In genomic region chr22:21020802-21021429, GRCh38 we compare ENCODE assay signal across 10 cellular contexts. TPM values are rescaled to one million over a fixed set of nuclear protein-coding genes. Genes with fewer than 3 reads are reported as not detected.
DNase-seq lines count a peak whose midpoint lies in the region; ATAC-seq, FAIRE-seq and TF ChIP-seq lines count a peak whose summit lies in the region.
"Had no signal": no experiment of that assay in that cellular context is flagged by ENCODE, and none has a peak within 500 bp of the region (broad histone marks: within the 10 kb centered on the region; RNA-seq: fewer than 3 reads in every experiment).

No MANE protein-coding gene starts in this region.

- TF ChIP-seq EP300 in GM12878 (IDR thresholded peaks at IDR 0.05; ENCODE audit: borderline replicate concordance in 1 of 2, control insufficient read depth in 1 of 2, low read depth in 2 of 2, low read length in 2 of 2), result no peak

- no peaks in the 10 kb centered on the region for H3K9me3 Mint-ChIP-seq in osteocyte (ENCODE audit: unreplicated experiment)

- no peaks in the 10 kb centered on the region for H3K36me3 Mint-ChIP-seq in osteocyte (ENCODE audit: unreplicated experiment)

- H3K4me1 Mint-ChIP-seq in osteocyte (ENCODE audit: unreplicated experiment), result peaks cover 9% of the 10 kb centered on the region

- CTCF ChIA-PET in GM12878 (lab: Yijun Ruan, JAX), result interaction anchor here (0.6 to 1.6 kb wide), 5 partner anchors 18 to 790 kb away, joined by 3 to 6 read pairs (median 5); partner anchors contain the start of gene THAP7

- ATAC-seq in GM12878 (peak; percentile 85), aorta (ENCODE audit: low FRiP score) (no peak)

- POLR2A ChIA-PET in GM12878 (lab: Charles Lee), result no interaction called here

- TF ChIP-seq POLR2A in GM12878 (IDR thresholded peaks at IDR 0.05; ENCODE audit: low read depth, low read length), result no peak
- no peak for TF ChIP-seq POLR2A in vagina (IDR thresholded peaks at IDR 0.05)

- BruUV-seq in GM12878 (replicated peaks; lab: Mats Ljungman, UMichigan), result no TSS peak

- no peak overlapping the region for H3K27ac Mint-ChIP-seq in osteocyte (ENCODE audit: unreplicated experiment)

- H3K4me3 Mint-ChIP-seq in osteocyte (ENCODE audit: unreplicated experiment), result no peak overlapping the region

- H3K27ac ChIP-seq in GM12878 (ENCODE audit: control insufficient read depth, insufficient read depth), result no peak overlapping the region
- no peak overlapping the region for H3K27ac ChIP-seq in aorta (ENCODE audit: low read depth in 1 of 2, low read length in 2 of 2)
- H3K27ac ChIP-seq in vagina, result no peak overlapping the region
- H3K27ac ChIP-seq: esophagus muscularis mucosa had no signal

- intact Hi-C loops in GM12878 (cut with micrococcal nuclease; ENCODE audit: unreplicated experiment), result no loop called here
- intact Hi-C loops in aorta (cut with DNase I), result no loop called here
- intact Hi-C loops in vagina (cut with DNase I), result no loop called here

- H3K36me3 ChIP-seq in GM12878 (ENCODE audit: control insufficient read depth in 2 of 2, insufficient read depth in 2 of 2, low read length in 1 of 2) (no peaks in the 10 kb centered on the region), aorta (ENCODE audit: control insufficient read depth in 1 of 2, insufficient read depth in 2 of 2, low read length in 1 of 2) (no peaks in the 10 kb centered on the region), vagina (no peaks in the 10 kb centered on the region)
- H3K36me3 ChIP-seq: esophagus muscularis mucosa had no signal

- SMC1A ChIA-PET in GM12878 (lab: Charles Lee; ENCODE audit: uncharacterized antibody, unreplicated experiment), result interaction anchor here (0.6 to 1.1 kb wide), 2 partner anchors 13 to 135 kb away, joined by 3 read pairs; no protein-coding TSS in a partner anchor

- H2AFZ ChIP-seq in GM12878 (ENCODE audit: control insufficient read depth, low read depth, low read length), result no peak overlapping the region

- DNase-seq in SIG-M5 treated with dmso at 0.1 percent for 504 hours (lab: John Stamatoyannopoulos, UW; ENCODE audit: unreplicated experiment) (peak; percentile 13), SIG-M5 (lab: John Stamatoyannopoulos, UW) (no peak), HuH-7 (ENCODE audit: low spot score) (peak; percentile 91), GM12878 (ENCODE audit: low read depth, low spot score) (no peak), osteocyte (ENCODE audit: extremely low spot score, unreplicated experiment) (no peak), ureter (ENCODE audit: low spot score) (no peak), aorta (no peak), vagina (ENCODE audit: extremely low spot score in 2 of 2) (no peak)

- H3K9me3 ChIP-seq in GM12878 (replicated peaks; ENCODE audit: control insufficient read depth, insufficient read depth, low read length) (no peaks in the 10 kb centered on the region), aorta (ENCODE audit: control insufficient read depth, low read length) (no peaks in the 10 kb centered on the region), vagina (no peaks in the 10 kb centered on the region)
- H3K9me3 ChIP-seq: esophagus muscularis mucosa had no signal

- 28% methylated on average over 7 of the region's 7 CpGs for WGBS in GM12878 (ENCODE audit: insufficient coverage, insufficient replicate concordance, low lambda C conversion rate, missing lambda C conversion rate)
- 51 to 58% methylated on average over 7 of the region's 7 CpGs for WGBS in aorta, 2 donors

- H3K4me3 ChIP-seq in GM12878 (no peak overlapping the region), aorta (ENCODE audit: low read length in 2 of 2) (no peak overlapping the region), vagina (no peak overlapping the region)
- H3K4me3 ChIP-seq: esophagus muscularis mucosa had no signal

- no peak overlapping the region for H3K4me2 ChIP-seq in GM12878 (ENCODE audit: control insufficient read depth, insufficient read depth)

- H4K20me1 ChIP-seq in GM12878 (ENCODE audit: control insufficient read depth, insufficient read depth), result no peaks in the 10 kb centered on the region

- peaks cover 7% of the 10 kb centered on the region for H3K4me1 ChIP-seq in GM12878 (ENCODE audit: control insufficient read depth, insufficient read depth, low read length)
- H3K4me1 ChIP-seq in aorta (ENCODE audit: control insufficient read depth in 1 of 2, insufficient read depth in 2 of 2, low read length in 2 of 2), result no peaks in the 10 kb centered on the region
- peaks cover 6% of the 10 kb centered on the region for H3K4me1 ChIP-seq in vagina

- no peak for FAIRE-seq in GM12878 (lab: Jason Lieb, UNC)
- FAIRE-seq: G401.6 had no signal

- H3K27me3 Mint-ChIP-seq in osteocyte (ENCODE audit: unreplicated experiment), result no peaks in the 10 kb centered on the region

- TF ChIP-seq RAD21 in GM12878 (IDR thresholded peaks at IDR 0.05; ENCODE audit: insufficient read depth, low read depth, low read length), result peak; percentile 61

- H3K27me3 ChIP-seq in GM12878 (replicated peaks in 1 of 2; ENCODE audit: control insufficient read depth in 2 of 2, insufficient read depth in 2 of 2, low read length in 1 of 2), result no peaks in the 10 kb centered on the region; a peak in 2 of 4 replicates
- H3K27me3 ChIP-seq in aorta (ENCODE audit: control insufficient read depth in 1 of 2, insufficient read depth in 2 of 2, low read length in 1 of 2), result no peaks in the 10 kb centered on the region
- H3K27me3 ChIP-seq in vagina, result no peaks in the 10 kb centered on the region

- RAD21 ChIA-PET in GM12878 (lab: Charles Lee; ENCODE audit: unreplicated experiment), result interaction anchor here (0.9 kb wide), 1 partner anchor 81 kb away, joined by 3 read pairs; no protein-coding TSS in a partner anchor

- in situ Hi-C loops in GM12878 (cut with MboI), result no loop called here

- H3K9ac ChIP-seq in GM12878 (ENCODE audit: control insufficient read depth, insufficient read depth, low read length), result no peak overlapping the region

- TF ChIP-seq CTCF in GM12878 (IDR thresholded peaks at IDR 0.05 in 2 of 3, conservative IDR thresholded peaks at IDR 0.05 in 1 of 3; ENCODE audit: control insufficient read depth in 2 of 3, extremely low read depth in 1 of 3, insufficient read depth in 1 of 3, low read depth in 3 of 3, low read length in 3 of 3) (peak; percentile 46 to 58 (median 57)), osteocyte (IDR thresholded peaks at IDR 0.05) (peak; percentile 49), vagina (IDR thresholded peaks at IDR 0.05) (no peak)

- no peaks in the 10 kb centered on the region for H3K79me2 ChIP-seq in GM12878 (ENCODE audit: control insufficient read depth, insufficient read depth, low read length)

RNA-seq across cellular contexts. Expression of gene P2RX6, which starts 6.0 kb away (rescaled TPM):
- 0.31 and 0.34 TPM in 2 replicates for total RNA-seq in GM12878 (2013; cell fraction: nucleolus; rRNA removed)
- 0.11 TPM in 1 of 2 replicates, not detected in the other for total RNA-seq in GM12878 (2014; rRNA removed)
- total RNA-seq in GM12878 (2014; rRNA removed; fragmentation: Illumina TruSeq; extraction: Trizol), result not detected in 2 replicates
- total RNA-seq in GM12878 (2021), result 0.13 TPM in 1 of 2 replicates, not detected in the other
- not detected for polyA plus RNA-seq in GM12878 (2011; ENCODE audit: low read depth)
- polyA plus RNA-seq in GM12878 (2011; rRNA removed), result 0.06 and 0.07 TPM in 2 replicates
- 0.02 and 0.09 TPM in 2 replicates for polyA plus RNA-seq in GM12878 (2011; cell fraction: cytosol; rRNA removed)
- polyA plus RNA-seq in GM12878 (2011; cell fraction: nucleus; rRNA removed), result 0.66 and 0.70 TPM in 2 replicates
- polyA plus RNA-seq in GM12878 (2012), result 0.08 and 0.14 TPM in 2 replicates
- 0.03 TPM in 1 of 2 replicates, not detected in the other for polyA plus RNA-seq in GM12878 (2014; fragmentation: Illumina TruSeq; extraction: Trizol)
- not detected for polyA plus RNA-seq in GM12878 (2014; fragmentation: Nextera tagmentation; extraction: Ambion mirVana)
- not detected in 2 replicates for polyA plus RNA-seq in GM12878 (2014; rRNA removed)
- under 1 TPM; 0.06 to 0.21 TPM for polyA plus RNA-seq in GM12878 (2016; fragmentation: Nextera tagmentation; extraction: Ambion mirVana)
- polyA minus RNA-seq in GM12878 (2011; rRNA and poly(A)+ RNA removed), result 0.15 TPM in 1 of 2 replicates, not detected in the other
- not detected in 2 replicates for polyA minus RNA-seq in GM12878 (2011; cell fraction: cytosol; rRNA and poly(A)+ RNA removed)
- 0.12 and 0.57 TPM in 2 replicates for polyA minus RNA-seq in GM12878 (2011; cell fraction: nucleus; rRNA and poly(A)+ RNA removed)
- total RNA-seq in osteocyte, result 2.6 and 3.5 TPM in 2 replicates
- 5.7 TPM for total RNA-seq in ureter
- under 1 TPM; 0.26 to 0.72 TPM for total RNA-seq in aorta
- polyA plus RNA-seq in aorta, result 1 to 10 TPM in 1 of 2 donors, under 1 TPM in 1; 0.13 to 1.1 TPM
- total RNA-seq in vagina, result 1.7 TPM

RNA-seq across cellular contexts. Expression of gene SLC7A4, which starts 11.4 kb away (rescaled TPM):
- 0.15 TPM in 1 of 2 replicates, not detected in the other for total RNA-seq in GM12878 (2013; cell fraction: nucleolus; rRNA removed)
- total RNA-seq in GM12878 (2014; rRNA removed) (0.06 and 0.27 TPM in 2 replicates), GM12878 (2014; rRNA removed; fragmentation: Illumina TruSeq; extraction: Trizol) (not detected in 2 replicates), GM12878 (2021) (0.11 and 0.21 TPM in 2 replicates), osteocyte (not detected in 2 replicates), ureter (8.1 TPM), aorta (under 1 TPM in 1 of 2 donors, not detected in 1; 0.15 TPM), vagina (0.98 TPM)
- polyA plus RNA-seq in GM12878 (2011; ENCODE audit: low read depth), result not detected
- polyA plus RNA-seq in GM12878 (2011; rRNA removed) (not detected in 2 replicates), GM12878 (2014; fragmentation: Illumina TruSeq; extraction: Trizol) (0.07 TPM in 1 of 2 replicates, not detected in the other), GM12878 (2014; fragmentation: Nextera tagmentation; extraction: Ambion mirVana) (not detected), GM12878 (2014; rRNA removed) (0.11 TPM in 1 of 2 replicates, not detected in the other), GM12878 (2016; fragmentation: Nextera tagmentation; extraction: Ambion mirVana) (under 1 TPM in 1 of 2 experiments, not detected in 1; 0.25 TPM), aorta (not detected)
- not detected in 2 replicates for polyA plus RNA-seq in GM12878 (2011; cell fraction: cytosol; rRNA removed)
- polyA plus RNA-seq in GM12878 (2011; cell fraction: nucleus; rRNA removed), result not detected in 2 replicates
- polyA plus RNA-seq in GM12878 (2012), result not detected in 2 replicates
- polyA minus RNA-seq in GM12878 (2011; rRNA and poly(A)+ RNA removed), result not detected in 2 replicates
- not detected in 2 replicates for polyA minus RNA-seq in GM12878 (2011; cell fraction: cytosol; rRNA and poly(A)+ RNA removed)
- not detected in 2 replicates for polyA minus RNA-seq in GM12878 (2011; cell fraction: nucleus; rRNA and poly(A)+ RNA removed)

RNA-seq across cellular contexts. Expression of gene THAP7, which starts 19.0 kb away (rescaled TPM):
- total RNA-seq in GM12878 (2013; cell fraction: nucleolus; rRNA removed), result 41.0 and 46.0 TPM in 2 replicates
- 52.2 and 52.9 TPM in 2 replicates for total RNA-seq in GM12878 (2014; rRNA removed)
- 10.5 and 13.6 TPM in 2 replicates for total RNA-seq in GM12878 (2014; rRNA removed; fragmentation: Illumina TruSeq; extraction: Trizol)
- 30.5 and 35.7 TPM in 2 replicates for total RNA-seq in GM12878 (2021)
- polyA plus RNA-seq in GM12878 (2011; ENCODE audit: low read depth), result 5.7 TPM
- polyA plus RNA-seq in GM12878 (2011; rRNA removed), result 8.3 and 16.9 TPM in 2 replicates
- 24.9 and 45.9 TPM in 2 replicates for polyA plus RNA-seq in GM12878 (2011; cell fraction: cytosol; rRNA removed)
- polyA plus RNA-seq in GM12878 (2011; cell fraction: nucleus; rRNA removed), result 46.3 and 60.5 TPM in 2 replicates
- 19.7 and 19.8 TPM in 2 replicates for polyA plus RNA-seq in GM12878 (2012)
- 3.5 and 10.5 TPM in 2 replicates for polyA plus RNA-seq in GM12878 (2014; fragmentation: Illumina TruSeq; extraction: Trizol)
- 1 to 10 TPM in 1 of 2 experiments, under 1 TPM in 1; 0.66 to 6.9 TPM for polyA plus RNA-seq in GM12878 (2014; fragmentation: Nextera tagmentation; extraction: Ambion mirVana)
- 52.8 and 53.4 TPM in 2 replicates for polyA plus RNA-seq in GM12878 (2014; rRNA removed)
- 10 to 100 TPM; 54.4 to 58.3 TPM for polyA plus RNA-seq in GM12878 (2016; fragmentation: Nextera tagmentation; extraction: Ambion mirVana)
- polyA minus RNA-seq in GM12878 (2011; rRNA and poly(A)+ RNA removed), result 10.5 and 27.7 TPM in 2 replicates
- polyA minus RNA-seq in GM12878 (2011; cell fraction: cytosol; rRNA and poly(A)+ RNA removed), result 8.0 and 9.8 TPM in 2 replicates
- polyA minus RNA-seq in GM12878 (2011; cell fraction: nucleus; rRNA and poly(A)+ RNA removed), result 49.2 and 68.4 TPM in 2 replicates
- 24.8 and 27.0 TPM in 2 replicates for total RNA-seq in osteocyte
- 25.8 TPM for total RNA-seq in ureter
- total RNA-seq in aorta, result 10 to 100 TPM; 17.0 to 20.8 TPM
- 10 to 100 TPM; 16.4 to 69.0 TPM for polyA plus RNA-seq in aorta
- 34.9 TPM for total RNA-seq in vagina

RNA-seq across cellular contexts. Expression of gene LRRC74B, which starts 24.8 kb away (rescaled TPM):
- total RNA-seq in GM12878 (2013; cell fraction: nucleolus; rRNA removed), result not detected in 2 replicates
- total RNA-seq in GM12878 (2014; rRNA removed) (not detected in 2 replicates), GM12878 (2014; rRNA removed; fragmentation: Illumina TruSeq; extraction: Trizol) (not detected in 2 replicates), GM12878 (2021) (not detected in 2 replicates), osteocyte (not detected in 2 replicates), ureter (not detected), aorta (not detected), vagina (not detected)
- polyA plus RNA-seq in GM12878 (2011; ENCODE audit: low read depth), result not detected
- polyA plus RNA-seq in GM12878 (2011; rRNA removed) (not detected in 2 replicates), GM12878 (2014; fragmentation: Illumina TruSeq; extraction: Trizol) (not detected in 2 replicates), GM12878 (2014; fragmentation: Nextera tagmentation; extraction: Ambion mirVana) (not detected), GM12878 (2014; rRNA removed) (not detected in 2 replicates), GM12878 (2016; fragmentation: Nextera tagmentation; extraction: Ambion mirVana) (not detected), aorta (under 1 TPM in 1 of 2 donors, not detected in 1; 0.05 TPM)
- not detected in 2 replicates for polyA plus RNA-seq in GM12878 (2011; cell fraction: cytosol; rRNA removed)
- not detected in 2 replicates for polyA plus RNA-seq in GM12878 (2011; cell fraction: nucleus; rRNA removed)
- not detected in 2 replicates for polyA plus RNA-seq in GM12878 (2012)
- polyA minus RNA-seq in GM12878 (2011; rRNA and poly(A)+ RNA removed), result not detected in 2 replicates
- not detected in 2 replicates for polyA minus RNA-seq in GM12878 (2011; cell fraction: cytosol; rRNA and poly(A)+ RNA removed)
- not detected in 2 replicates for polyA minus RNA-seq in GM12878 (2011; cell fraction: nucleus; rRNA and poly(A)+ RNA removed)
- total RNA-seq: esophagus muscularis mucosa had no signal

RNA-seq across cellular contexts. Expression of gene LZTR1, which starts 38.8 kb away (rescaled TPM):
- 77.5 and 89.4 TPM in 2 replicates for total RNA-seq in GM12878 (2013; cell fraction: nucleolus; rRNA removed)
- total RNA-seq in GM12878 (2014; rRNA removed) (31.8 and 35.2 TPM in 2 replicates), GM12878 (2014; rRNA removed; fragmentation: Illumina TruSeq; extraction: Trizol) (13.9 and 14.5 TPM in 2 replicates), GM12878 (2021) (42.8 and 50.3 TPM in 2 replicates), osteocyte (89.4 and 91.5 TPM in 2 replicates), ureter (79.6 TPM), aorta (10 to 100 TPM; 59.0 to 81.7 TPM), vagina (61.9 TPM)
- 10.7 TPM for polyA plus RNA-seq in GM12878 (2011; ENCODE audit: low read depth)
- polyA plus RNA-seq in GM12878 (2011; rRNA removed) (8.7 and 17.5 TPM in 2 replicates), GM12878 (2014; fragmentation: Illumina TruSeq; extraction: Trizol) (16.6 and 25.1 TPM in 2 replicates), GM12878 (2014; fragmentation: Nextera tagmentation; extraction: Ambion mirVana) (1 to 10 TPM in 1 of 2 experiments, under 1 TPM in 1; 0.82 to 1.1 TPM), GM12878 (2014; rRNA removed) (44.0 and 50.1 TPM in 2 replicates), GM12878 (2016; fragmentation: Nextera tagmentation; extraction: Ambion mirVana) (10 to 100 TPM; 15.0 to 21.2 TPM), aorta (10 to 100 TPM; 11.3 to 83.9 TPM)
- polyA plus RNA-seq in GM12878 (2011; cell fraction: cytosol; rRNA removed), result 12.6 and 20.5 TPM in 2 replicates
- 168 and 188 TPM in 2 replicates for polyA plus RNA-seq in GM12878 (2011; cell fraction: nucleus; rRNA removed)
- 19.4 and 21.7 TPM in 2 replicates for polyA plus RNA-seq in GM12878 (2012)
- polyA minus RNA-seq in GM12878 (2011; rRNA and poly(A)+ RNA removed), result 17.0 and 18.1 TPM in 2 replicates
- 7.6 TPM in 2 replicates for polyA minus RNA-seq in GM12878 (2011; cell fraction: cytosol; rRNA and poly(A)+ RNA removed)
- 35.8 and 46.1 TPM in 2 replicates for polyA minus RNA-seq in GM12878 (2011; cell fraction: nucleus; rRNA and poly(A)+ RNA removed)

Comparison
In these comparisons a context has a peak if more than half of its experiments do, and no peak if none do; other contexts are left out.
1. DNase-seq: peak in SIG-M5 treated with dmso at 0.1 percent for 504 hours (single experiment) and HuH-7 (single experiment); none in SIG-M5 (single experiment), GM12878 (single experiment), osteocyte (single experiment), ureter (single experiment), aorta (0 of 2) and vagina (0 of 2).
2. CTCF ChIP-seq: peak in GM12878 (3 of 3) and osteocyte (single experiment); none in vagina (0 of 3).